8 cellular contexts compared by ENCODE assay signal in genomic region chr7:102450242-102450641, GRCh38. TPM values are rescaled to one million over a fixed set of nuclear protein-coding genes. Genes with fewer than 3 reads are reported as not detected.
DNase-seq lines count a peak whose midpoint lies in the region; ATAC-seq lines count a peak whose summit lies in the region.

No MANE protein-coding gene starts in this region.

- no peaks in the 10 kb centered on the region for H3K9me3 Mint-ChIP-seq in activated CD8-positive, alpha-beta memory T cell treated with anti-CD3 and anti-CD28 coated beads, Interleukin-2, amount 10 ng/mL, durations not matched to agents 7 days and 5 days (ENCODE audit: low read depth)
- H3K9me3 Mint-ChIP-seq in naive thymus-derived CD8-positive, alpha-beta T cell: no peaks in the 10 kb centered on the region

- no peaks in the 10 kb centered on the region for H3K27me3 Mint-ChIP-seq in activated CD8-positive, alpha-beta memory T cell treated with anti-CD3 and anti-CD28 coated beads, Interleukin-2, amount 10 ng/mL, durations not matched to agents 7 days and 5 days
- H3K27me3 Mint-ChIP-seq in naive thymus-derived CD8-positive, alpha-beta T cell: no peaks in the 10 kb centered on the region

- DNase-seq in DMS 273 (lab: John Stamatoyannopoulos, UW; ENCODE audit: unreplicated experiment) (peak; percentile 89), KBM-7 (peak; percentile 20), NCI-H2081 (lab: John Stamatoyannopoulos, UW) (no peak), nucleus accumbens (lab: John Stamatoyannopoulos, UW) (no peak)
- no peak for DNase-seq in activated CD8-positive, alpha-beta memory T cell treated with anti-CD3 and anti-CD28 coated beads, Interleukin-2, amount 10 ng/mL, durations not matched to agents 7 days and 5 days
- DNase-seq in naive thymus-derived CD8-positive, alpha-beta T cell: peak; percentile 39 to 83 (median 52)

- no peak overlapping the region for H3K27ac Mint-ChIP-seq in activated CD8-positive, alpha-beta memory T cell treated with anti-CD3 and anti-CD28 coated beads, Interleukin-2, amount 10 ng/mL, durations not matched to agents 7 days and 5 days
- peak overlapping the region in 8 of 10 donors; percentile 47 to 84 (median 56) for H3K27ac Mint-ChIP-seq in naive thymus-derived CD8-positive, alpha-beta T cell

- H3K36me3 Mint-ChIP-seq in activated CD8-positive, alpha-beta memory T cell treated with anti-CD3 and anti-CD28 coated beads, Interleukin-2, amount 10 ng/mL, durations not matched to agents 7 days and 5 days: peaks cover 3% of the 10 kb centered on the region
- peaks cover 0 to 27% (median 4%) of the 10 kb centered on the region in 3 donors for H3K36me3 Mint-ChIP-seq in naive thymus-derived CD8-positive, alpha-beta T cell

- no peak overlapping the region for H3K4me3 Mint-ChIP-seq in activated CD8-positive, alpha-beta memory T cell treated with anti-CD3 and anti-CD28 coated beads, Interleukin-2, amount 10 ng/mL, durations not matched to agents 7 days and 5 days
- no peak overlapping the region for H3K4me3 Mint-ChIP-seq in naive thymus-derived CD8-positive, alpha-beta T cell

- POLR2A ChIA-PET in naive thymus-derived CD8-positive, alpha-beta T cell (lab: Charles Lee): interaction anchor here (0.6 to 3.5 kb wide), 7 partner anchors 24 to 54 kb away, joined by 3 to 17 read pairs (median 5); partner anchors contain the start of gene PRKRIP1

- H3K4me1 Mint-ChIP-seq in activated CD8-positive, alpha-beta memory T cell treated with anti-CD3 and anti-CD28 coated beads, Interleukin-2, amount 10 ng/mL, durations not matched to agents 7 days and 5 days: no peaks in the 10 kb centered on the region
- H3K4me1 Mint-ChIP-seq in naive thymus-derived CD8-positive, alpha-beta T cell: peaks cover 5 to 9% (median 6%) of the 10 kb centered on the region in 4 donors

- in situ Hi-C loops in KBM-7 (cut with MboI; ENCODE audit: low pct_unique_long_range_greater_than_20kb, low sequenced_read_pairs): loop anchor here (25.0 kb wide), 1 partner anchor 888 kb away; no protein-coding TSS in a partner anchor

- CTCF ChIA-PET in activated CD8-positive, alpha-beta memory T cell treated with anti-CD3 and anti-CD28 coated beads, Interleukin-2, amount 10 ng/mL, durations not matched to agents 7 days and 5 days (lab: Charles Lee): interaction anchor here (0.8 to 2.0 kb wide), 11 partner anchors 9 to 48 kb away, joined by 3 to 20 read pairs (median 4); no protein-coding TSS in a partner anchor

- peak; percentile 74 for ATAC-seq in activated CD8-positive, alpha-beta memory T cell treated with anti-CD3 and anti-CD28 coated beads, Interleukin-2, amount 10 ng/mL, durations not matched to agents 7 days and 5 days
- ATAC-seq in naive thymus-derived CD8-positive, alpha-beta T cell: peak; percentile 95 to 97
- ATAC-seq in GM21526 (IDR thresholded peaks at IDR 0.05; ENCODE audit: low FRiP score, unreplicated experiment): no peak
- no peak for ATAC-seq in HG03520 (IDR thresholded peaks at IDR 0.05; ENCODE audit: unreplicated experiment)

RNA-seq across cellular contexts. Expression of gene ALKBH4, which starts 14.4 kb away (rescaled TPM):
- total RNA-seq in activated CD8-positive, alpha-beta memory T cell treated with anti-CD3 and anti-CD28 coated beads, Interleukin-2, amount 10 ng/mL, durations not matched to agents 7 days and 5 days: 10 to 100 TPM; 11.2 to 14.6 TPM
- total RNA-seq in naive thymus-derived CD8-positive, alpha-beta T cell: 10 to 100 TPM in 1 of 2 experiments, 1 to 10 TPM in 1; 9.9 to 12.9 TPM
- 10 to 100 TPM; 14.8 to 17.3 (median 16.4) TPM for polyA plus RNA-seq in naive thymus-derived CD8-positive, alpha-beta T cell

RNA-seq across cellular contexts. Expression of gene LRWD1, which starts 14.5 kb away (rescaled TPM):
- 10 to 100 TPM; 20.6 to 24.0 TPM for total RNA-seq in activated CD8-positive, alpha-beta memory T cell treated with anti-CD3 and anti-CD28 coated beads, Interleukin-2, amount 10 ng/mL, durations not matched to agents 7 days and 5 days
- total RNA-seq in naive thymus-derived CD8-positive, alpha-beta T cell: 10 to 100 TPM; 21.6 to 23.6 TPM
- polyA plus RNA-seq in naive thymus-derived CD8-positive, alpha-beta T cell: 10 to 100 TPM in 2 of 3 donors, 1 to 10 TPM in 1; 7.2 to 14.5 (median 11.4) TPM

RNA-seq across cellular contexts. Expression of gene ORAI2, which starts 16.9 kb away (rescaled TPM):
- 10 to 100 TPM; 58.1 to 73.7 TPM for total RNA-seq in activated CD8-positive, alpha-beta memory T cell treated with anti-CD3 and anti-CD28 coated beads, Interleukin-2, amount 10 ng/mL, durations not matched to agents 7 days and 5 days
- 10 to 100 TPM; 29.1 to 33.6 TPM for total RNA-seq in naive thymus-derived CD8-positive, alpha-beta T cell
- polyA plus RNA-seq in naive thymus-derived CD8-positive, alpha-beta T cell: 10 to 100 TPM; 35.9 to 54.4 (median 37.2) TPM

RNA-seq across cellular contexts. Expression of gene POLR2J, which starts 28.5 kb away (rescaled TPM):
- 10 to 100 TPM; 52.9 to 56.7 TPM for total RNA-seq in activated CD8-positive, alpha-beta memory T cell treated with anti-CD3 and anti-CD28 coated beads, Interleukin-2, amount 10 ng/mL, durations not matched to agents 7 days and 5 days
- 10 to 100 TPM; 44.3 to 44.4 TPM for total RNA-seq in naive thymus-derived CD8-positive, alpha-beta T cell
- polyA plus RNA-seq in naive thymus-derived CD8-positive, alpha-beta T cell: 100 to 1,000 TPM in 2 of 3 donors, 10 to 100 TPM in 1; 65.6 to 112 (median 103) TPM

RNA-seq across cellular contexts. Expression of gene PRKRIP1, which starts 54.1 kb away (rescaled TPM):
- total RNA-seq in activated CD8-positive, alpha-beta memory T cell treated with anti-CD3 and anti-CD28 coated beads, Interleukin-2, amount 10 ng/mL, durations not matched to agents 7 days and 5 days: 10 to 100 TPM; 22.2 to 34.5 TPM
- total RNA-seq in naive thymus-derived CD8-positive, alpha-beta T cell: 10 to 100 TPM; 47.9 TPM
- 10 to 100 TPM; 13.4 to 27.0 (median 17.7) TPM for polyA plus RNA-seq in naive thymus-derived CD8-positive, alpha-beta T cell

Comparison
In these comparisons a context has a peak if more than half of its experiments do, and no peak if none do; other contexts are left out.
1. DNase-seq: peak in DMS 273 (single experiment), KBM-7 (single experiment) and naive thymus-derived CD8-positive, alpha-beta T cell (10 of 10); none in activated CD8-positive, alpha-beta memory T cell treated with anti-CD3 and anti-CD28 coated beads, Interleukin-2, amount 10 ng/mL, durations not matched to agents 7 days and 5 days (single experiment), NCI-H2081 (0 of 2) and nucleus accumbens (0 of 56).
2. ATAC-seq: peak in activated CD8-positive, alpha-beta memory T cell treated with anti-CD3 and anti-CD28 coated beads, Interleukin-2, amount 10 ng/mL, durations not matched to agents 7 days and 5 days (single experiment) and naive thymus-derived CD8-positive, alpha-beta T cell (2 of 2); none in GM21526 (single experiment) and HG03520 (single experiment).